Comparison of ENCODE assay signal across 14 cellular contexts in genomic region chr7:37109853-37110252, GRCh38.
A peak's percentile ranks its signal among the peaks of the same experiment; 100 is the strongest.
DNase-seq lines count a peak whose midpoint lies in the region; ATAC-seq and TF ChIP-seq lines count a peak whose summit lies in the region.
"Had no signal": no experiment of that assay in that cellular context is flagged by ENCODE, and none has a peak within 500 bp of the region (broad histone marks: within the 10 kb centered on the region; RNA-seq: fewer than 3 reads in every experiment).

No MANE protein-coding gene starts in this region.

- no peak overlapping the region for H3K4me3 ChIP-seq in SK-N-SH (ENCODE audit: low read depth in 2 of 2, low read length in 1 of 2)

- no peak overlapping the region for H3K4me3 Mint-ChIP-seq in activated naive CD8-positive, alpha-beta T cell treated with anti-CD3 and anti-CD28 coated beads, Interleukin-2, amount 50 U/mL, for 24 hours
- H3K4me3 Mint-ChIP-seq in type B pancreatic cell (no peak overlapping the region), immature natural killer cell (peak overlapping the region in 1 of 5 donors; percentile 18)
- peak overlapping the region in 1 of 10 donors; percentile 11 for H3K4me3 Mint-ChIP-seq in naive thymus-derived CD8-positive, alpha-beta T cell
- H3K4me3 Mint-ChIP-seq: natural killer cell had no signal

- 31% methylated on average over 5 of the region's 5 CpGs for WGBS in SK-N-SH (ENCODE audit: low lambda C conversion rate)

- no peaks in the 10 kb centered on the region for H4K20me1 ChIP-seq in SK-N-SH (ENCODE audit: insufficient read depth)

- peaks cover 8% of the 10 kb centered on the region for H3K9me3 Mint-ChIP-seq in activated naive CD8-positive, alpha-beta T cell treated with anti-CD3 and anti-CD28 coated beads, Interleukin-2, amount 50 U/mL, for 24 hours
- H3K9me3 Mint-ChIP-seq in type B pancreatic cell (peaks cover 3% of the 10 kb centered on the region), immature natural killer cell (no peaks in the 10 kb centered on the region)
- H3K9me3 Mint-ChIP-seq in naive thymus-derived CD8-positive, alpha-beta T cell, result no peaks in the 10 kb centered on the region

- TF ChIP-seq RAD21 in SK-N-SH (IDR thresholded peaks at IDR 0.05; ENCODE audit: low read length), result no peak

- peaks cover 55% of the 10 kb centered on the region for H3K4me1 Mint-ChIP-seq in activated naive CD8-positive, alpha-beta T cell treated with anti-CD3 and anti-CD28 coated beads, Interleukin-2, amount 50 U/mL, for 24 hours
- peaks cover 20% of the 10 kb centered on the region for H3K4me1 Mint-ChIP-seq in type B pancreatic cell (ENCODE audit: unreplicated experiment)
- H3K4me1 Mint-ChIP-seq in naive thymus-derived CD8-positive, alpha-beta T cell, result peaks cover 25 to 58% (median 48%) of the 10 kb centered on the region in 4 donors
- peaks cover 54 to 67% of the 10 kb centered on the region in 2 donors for H3K4me1 Mint-ChIP-seq in immature natural killer cell

- H3K4me2 ChIP-seq in SK-N-SH, result no peak overlapping the region

- CTCF ChIA-PET in SK-N-SH (lab: Yijun Ruan, JAX), result interaction anchor here (0.8 to 2.0 kb wide), 3 partner anchors 23 to 123 kb away, joined by 3 to 7 read pairs (median 3); no protein-coding TSS in a partner anchor

- H3K27ac ChIP-seq in SK-N-SH (ENCODE audit: low read depth in 2 of 2, low read length in 1 of 2), result no peak overlapping the region
- H3K27ac ChIP-seq: brain microvascular endothelial cell had no signal

- no peak overlapping the region for H2AFZ ChIP-seq in SK-N-SH (ENCODE audit: low read depth)

- no peak overlapping the region for H3K9ac ChIP-seq in SK-N-SH

- TF ChIP-seq EP300 in SK-N-SH (IDR thresholded peaks at IDR 0.05; ENCODE audit: borderline replicate concordance in 1 of 2, low read depth in 1 of 2, low read length in 1 of 2), result no peak

- no peaks in the 10 kb centered on the region for H3K9me3 ChIP-seq in SK-N-SH
- H3K9me3 ChIP-seq: Caco-2 had no signal

- ATAC-seq in SK-N-SH treated with all-trans-retinoic acid at 6 μM for 48 hours, result no peak
- no peak for ATAC-seq in activated naive CD8-positive, alpha-beta T cell treated with anti-CD3 and anti-CD28 coated beads, Interleukin-2, amount 50 U/mL, for 24 hours
- ATAC-seq in naive thymus-derived CD8-positive, alpha-beta T cell, result no peak
- ATAC-seq in GM18873 (IDR thresholded peaks at IDR 0.05; ENCODE audit: low FRiP score, unreplicated experiment), result no peak
- ATAC-seq: natural killer cell had no signal

- no peaks in the 10 kb centered on the region for H3K27me3 Mint-ChIP-seq in activated naive CD8-positive, alpha-beta T cell treated with anti-CD3 and anti-CD28 coated beads, Interleukin-2, amount 50 U/mL, for 24 hours
- H3K27me3 Mint-ChIP-seq in type B pancreatic cell (no peaks in the 10 kb centered on the region), immature natural killer cell (ENCODE audit: low read depth in 3 of 3) (peaks cover 0 to 5% (median 0%) of the 10 kb centered on the region in 3 donors)
- no peaks in the 10 kb centered on the region for H3K27me3 Mint-ChIP-seq in naive thymus-derived CD8-positive, alpha-beta T cell

- no peaks in the 10 kb centered on the region for H3K9me2 ChIP-seq in SK-N-SH

- peaks cover 55% of the 10 kb centered on the region for H3K36me3 Mint-ChIP-seq in activated naive CD8-positive, alpha-beta T cell treated with anti-CD3 and anti-CD28 coated beads, Interleukin-2, amount 50 U/mL, for 24 hours (ENCODE audit: low read depth)
- H3K36me3 Mint-ChIP-seq in type B pancreatic cell (no peaks in the 10 kb centered on the region), immature natural killer cell (peaks cover 0 to 19% (median 14%) of the 10 kb centered on the region in 3 donors)
- H3K36me3 Mint-ChIP-seq in naive thymus-derived CD8-positive, alpha-beta T cell, result peaks cover 0 to 38% (median 30%) of the 10 kb centered on the region in 3 donors
- H3K36me3 Mint-ChIP-seq: natural killer cell had no signal

- TF ChIP-seq CTCF in SK-N-SH (IDR thresholded peaks at IDR 0.05), result no peak
- peak; percentile 23 for TF ChIP-seq CTCF in type B pancreatic cell (conservative IDR thresholded peaks at IDR 0.05)

- H3K79me2 ChIP-seq in SK-N-SH (ENCODE audit: insufficient read depth), result no peaks in the 10 kb centered on the region

- H3F3A ChIP-seq in SK-N-SH (replicated peaks; ENCODE audit: insufficient read depth), result no peaks in the 10 kb centered on the region

- POLR2A ChIA-PET in SK-N-SH (lab: Yijun Ruan, JAX), result no interaction called here
- POLR2A ChIA-PET in naive thymus-derived CD8-positive, alpha-beta T cell (lab: Charles Lee), result no interaction called here

- no peaks in the 10 kb centered on the region for H3K36me3 ChIP-seq in SK-N-SH (replicated peaks in 1 of 2; ENCODE audit: control insufficient read depth in 1 of 2, insufficient read depth in 2 of 2, low read length in 1 of 2)
- H3K36me3 ChIP-seq: brain microvascular endothelial cell had no signal

- peak overlapping the region; percentile 7 for H3K27ac Mint-ChIP-seq in activated naive CD8-positive, alpha-beta T cell treated with anti-CD3 and anti-CD28 coated beads, Interleukin-2, amount 50 U/mL, for 24 hours
- H3K27ac Mint-ChIP-seq in type B pancreatic cell (no peak overlapping the region), immature natural killer cell (peak overlapping the region in 1 of 6 donors; percentile 80)
- H3K27ac Mint-ChIP-seq in naive thymus-derived CD8-positive, alpha-beta T cell, result peak overlapping the region in 3 of 10 donors; percentile 15 to 69 (median 64)
- H3K27ac Mint-ChIP-seq: natural killer cell had no signal

- H3K4me1 ChIP-seq in SK-N-SH (ENCODE audit: control insufficient read depth in 1 of 2, insufficient read depth in 2 of 2, low read depth in 1 of 2, low read length in 1 of 2), result peaks cover 0 to 9% of the 10 kb centered on the region in 2 experiments; a peak in 2 of 4 replicates
- H3K4me1 ChIP-seq: Caco-2 had no signal

- peak; percentile 41 for DNase-seq in SK-N-SH
- no peak for DNase-seq in activated naive CD8-positive, alpha-beta T cell treated with anti-CD3 and anti-CD28 coated beads, Interleukin-2, amount 50 U/mL, for 24 hours
- DNase-seq in islet precursor cell, result peak; percentile 64
- DNase-seq in type B pancreatic cell (ENCODE audit: extremely low spot score, unreplicated experiment), result no peak
- DNase-seq in naive thymus-derived CD8-positive, alpha-beta T cell, result no peak
- no peak for DNase-seq in immature natural killer cell
- DNase-seq: activated CD4-positive, alpha-beta T cell treated with anti-CD3 and anti-CD28 coated beads, Interleukin-2, amount 50 U/mL, for 1 hour; brain microvascular endothelial cell; Caco-2; natural killer cell; NCI-H1105 treated with DMSO at 0.1 percent for 48 hours; NCI-H345 had no signal

- no peaks in the 10 kb centered on the region for H3K27me3 ChIP-seq in SK-N-SH (ENCODE audit: insufficient read depth)
- H3K27me3 ChIP-seq: brain microvascular endothelial cell had no signal

TF ChIP-seq in SK-N-SH, 30 proteins besides CTCF, POLR2A, EP300 and RAD21 (continues in another document):
- TF ChIP-seq TCF12 (IDR thresholded peaks at IDR 0.05), result no peak
- no peak for TF ChIP-seq GATA2 (CRISPR knock-in tag; IDR thresholded peaks at IDR 0.05)
- TF ChIP-seq NFIC (IDR thresholded peaks at IDR 0.05; ENCODE audit: borderline replicate concordance), result no peak
- no peak for TF ChIP-seq FOXJ3 (CRISPR knock-in tag; IDR thresholded peaks at IDR 0.05)
- TF ChIP-seq SMC3 (IDR thresholded peaks at IDR 0.05; ENCODE audit: low read depth, low read length), result no peak
- TF ChIP-seq USF2 (IDR thresholded peaks at IDR 0.05; ENCODE audit: borderline replicate concordance, low read depth, low read length), result no peak
- TF ChIP-seq FOSL2 (IDR thresholded peaks at IDR 0.05; ENCODE audit: borderline replicate concordance, low read depth), result no peak
- no peak for TF ChIP-seq MEF2A (IDR thresholded peaks at IDR 0.05; ENCODE audit: borderline replicate concordance, low read depth)

TF ChIP-seq in SK-N-SH treated with all-trans-retinoic acid at 6 μM for 48 hours, 23 proteins besides CTCF, POLR2A, EP300 and RAD21:
- TF ChIP-seq ESRRG (CRISPR knock-in tag; IDR thresholded peaks at IDR 0.05), result no peak
- no peak for TF ChIP-seq TOX (CRISPR knock-in tag; IDR thresholded peaks at IDR 0.05; ENCODE audit: borderline replicate concordance)
- TF ChIP-seq RARB (CRISPR knock-in tag; IDR thresholded peaks at IDR 0.05), result no peak
- TF ChIP-seq GLIS3 (CRISPR knock-in tag; IDR thresholded peaks at IDR 0.05), result no peak
- TF ChIP-seq, protein P1, sequence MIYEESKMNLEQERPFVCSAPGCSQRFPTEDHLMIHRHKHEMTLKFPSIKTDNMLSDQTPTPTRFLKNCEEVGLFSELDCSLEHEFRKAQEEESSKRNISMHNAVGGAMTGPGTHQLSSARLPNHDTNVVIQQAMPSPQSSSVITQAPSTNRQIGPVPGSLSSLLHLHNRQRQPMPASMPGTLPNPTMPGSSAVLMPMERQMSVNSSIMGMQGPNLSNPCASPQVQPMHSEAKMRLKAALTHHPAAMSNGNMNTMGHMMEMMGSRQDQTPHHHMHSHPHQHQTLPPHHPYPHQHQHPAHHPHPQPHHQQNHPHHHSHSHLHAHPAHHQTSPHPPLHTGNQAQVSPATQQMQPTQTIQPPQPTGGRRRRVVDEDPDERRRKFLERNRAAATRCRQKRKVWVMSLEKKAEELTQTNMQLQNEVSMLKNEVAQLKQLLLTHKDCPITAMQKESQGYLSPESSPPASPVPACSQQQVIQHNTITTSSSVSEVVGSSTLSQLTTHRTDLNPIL (CRISPR knock-in tag; IDR thresholded peaks at IDR 0.05; ENCODE audit: low read depth), result no peak
TF ChIP-seq in SK-N-SH treated with all-trans-retinoic acid at 6 μM for 48 hours: peak in this region for 0.

Comparison
In these comparisons a context has a peak if more than half of its experiments do, and no peak if none do; other contexts are left out.
1. DNase-seq: peak in SK-N-SH (single experiment) and islet precursor cell (single experiment); none in activated naive CD8-positive, alpha-beta T cell treated with anti-CD3 and anti-CD28 coated beads, Interleukin-2, amount 50 U/mL, for 24 hours (single experiment), type B pancreatic cell (single experiment), naive thymus-derived CD8-positive, alpha-beta T cell (0 of 10) and immature natural killer cell (0 of 3).